9 cellular contexts compared by ENCODE assay signal in genomic region chr13:91381371-91381770, GRCh38. TPM values are rescaled to one million over a fixed set of nuclear protein-coding genes. Genes with fewer than 3 reads are reported as not detected.
DNase-seq lines count a peak whose midpoint lies in the region; ATAC-seq and TF ChIP-seq lines count a peak whose summit lies in the region.
"Had no signal": no experiment of that assay in that cellular context is flagged by ENCODE, and none has a peak within 500 bp of the region (broad histone marks: within the 10 kb centered on the region; RNA-seq: fewer than 3 reads in every experiment).

No MANE protein-coding gene starts in this region.

- TF ChIP-seq CTCF in GM12874 (IDR thresholded peaks at IDR 0.05; ENCODE audit: insufficient read depth, low read depth, low read length) (peak; percentile 36; the same call in 1 of the 2 replicates), brain (conservative IDR thresholded peaks at IDR 0.05) (peak; percentile 67 to 71), nephron progenitor cell (IDR thresholded peaks at IDR 0.05) (peak; percentile 49)

- H3K9me3 Mint-ChIP-seq in brain (no peaks in the 10 kb centered on the region), nephron progenitor cell (no peaks in the 10 kb centered on the region)
- H3K9me3 Mint-ChIP-seq in activated CD4-positive, alpha-beta memory T cell treated with anti-CD3 and anti-CD28 coated beads for 36 hours, result no peaks in the 10 kb centered on the region

- CTCF ChIA-PET in activated CD4-positive, alpha-beta memory T cell treated with anti-CD3 and anti-CD28 coated beads for 36 hours (lab: Charles Lee), result interaction anchor here (0.7 to 1.8 kb wide), 5 partner anchors 9 to 342 kb away, joined by 3 to 6 read pairs (median 4); no protein-coding TSS in a partner anchor

- H3K4me3 Mint-ChIP-seq in brain (no peak overlapping the region), nephron progenitor cell (no peak overlapping the region)
- no peak overlapping the region for H3K4me3 Mint-ChIP-seq in activated CD4-positive, alpha-beta memory T cell treated with anti-CD3 and anti-CD28 coated beads for 36 hours

- H3K27me3 Mint-ChIP-seq in brain, result peaks cover 3% of the 10 kb centered on the region
- H3K27me3 Mint-ChIP-seq in nephron progenitor cell (ENCODE audit: low read depth, poor library complexity), result peaks cover 5% of the 10 kb centered on the region
- H3K27me3 Mint-ChIP-seq in activated CD4-positive, alpha-beta memory T cell treated with anti-CD3 and anti-CD28 coated beads for 36 hours, result peaks cover 12% of the 10 kb centered on the region

- H3K27ac Mint-ChIP-seq in brain (no peak overlapping the region), nephron progenitor cell (no peak overlapping the region)
- H3K27ac Mint-ChIP-seq in activated CD4-positive, alpha-beta memory T cell treated with anti-CD3 and anti-CD28 coated beads for 36 hours, result no peak overlapping the region

- no peak for ATAC-seq in HG02588 (IDR thresholded peaks at IDR 0.05; ENCODE audit: unreplicated experiment)
- ATAC-seq: psoas muscle had no signal

- POLR2A ChIA-PET in activated CD4-positive, alpha-beta memory T cell treated with anti-CD3 and anti-CD28 coated beads for 36 hours (lab: Charles Lee), result interaction anchor here (0.6 kb wide), 1 partner anchor 34 kb away, joined by 3 read pairs; no protein-coding TSS in a partner anchor

- peak; percentile 51 for DNase-seq in KBM-7
- DNase-seq in nephron progenitor cell, result no peak
- no peak for DNase-seq in T-helper 1 cell
- no peak for DNase-seq in activated CD4-positive, alpha-beta memory T cell treated with anti-CD3 and anti-CD28 coated beads for 36 hours
- DNase-seq in activated effector memory CD4-positive, alpha-beta T cell treated with Interleukin-2 at 50 U/mL for 16 hours, result no peak
- DNase-seq: psoas muscle had no signal

- in situ Hi-C loops in KBM-7 (cut with MboI; ENCODE audit: low pct_unique_long_range_greater_than_20kb, low sequenced_read_pairs), result no loop called here

- H3K36me3 Mint-ChIP-seq in brain (no peaks in the 10 kb centered on the region), nephron progenitor cell (ENCODE audit: low read depth) (no peaks in the 10 kb centered on the region)
- H3K36me3 Mint-ChIP-seq in activated CD4-positive, alpha-beta memory T cell treated with anti-CD3 and anti-CD28 coated beads for 36 hours, result no peaks in the 10 kb centered on the region

- no peaks in the 10 kb centered on the region for H3K4me1 Mint-ChIP-seq in brain
- no peaks in the 10 kb centered on the region for H3K4me1 Mint-ChIP-seq in nephron progenitor cell
- peaks cover 4% of the 10 kb centered on the region for H3K4me1 Mint-ChIP-seq in activated CD4-positive, alpha-beta memory T cell treated with anti-CD3 and anti-CD28 coated beads for 36 hours (ENCODE audit: low read depth)

- intact Hi-C loops in activated CD4-positive, alpha-beta memory T cell treated with anti-CD3 and anti-CD28 coated beads for 36 hours (cut with micrococcal nuclease), result loop anchor here (2.0 kb wide), 1 partner anchor 341 kb away; no protein-coding TSS in a partner anchor

RNA-seq across cellular contexts. Expression of gene GPC5, which starts 17.1 kb away (rescaled TPM):
- polyA plus RNA-seq in brain (ENCODE audit: insufficient read depth, low read depth, low replicate concordance), result 3.1 TPM
- total RNA-seq in activated CD4-positive, alpha-beta memory T cell treated with anti-CD3 and anti-CD28 coated beads for 36 hours, result under 1 TPM; 0.17 to 0.29 TPM
- total RNA-seq: psoas muscle had no signal

RNA-seq across cellular contexts. Expression of gene MIR17HG, which starts 33.9 kb away (rescaled TPM):
- not detected for polyA plus RNA-seq in brain (ENCODE audit: insufficient read depth, low read depth, low replicate concordance)
- total RNA-seq in activated CD4-positive, alpha-beta memory T cell treated with anti-CD3 and anti-CD28 coated beads for 36 hours, result 10 to 100 TPM; 19.5 to 22.0 TPM
